5 cellular contexts compared by ENCODE assay signal in the genomic region with DNA sequence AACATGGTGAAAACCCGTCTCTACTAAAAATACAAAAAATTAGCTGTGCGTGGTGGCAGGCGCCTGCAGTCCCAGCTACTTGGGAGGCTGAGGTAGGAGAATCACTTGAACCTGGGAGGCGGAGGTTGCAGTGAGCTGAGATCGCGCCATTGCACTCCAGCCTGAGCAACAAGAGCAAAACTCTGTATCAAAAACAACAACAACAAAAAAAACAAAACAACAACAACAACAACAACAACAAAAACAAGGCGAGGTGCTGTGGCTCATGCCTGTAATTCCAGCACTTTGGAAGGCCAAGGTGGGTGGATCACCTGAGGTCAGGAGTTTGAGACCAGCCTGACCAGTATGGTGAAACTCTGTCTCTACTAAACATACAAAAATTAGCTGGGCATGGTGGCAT. TPM values are rescaled to one million over a fixed set of nuclear protein-coding genes. Genes with fewer than 3 reads are reported as not detected.
"Had no signal": no experiment of that assay in that cellular context is flagged by ENCODE, and none has a peak within 500 bp of the region (broad histone marks: within the 10 kb centered on the region; RNA-seq: fewer than 3 reads in every experiment).

No MANE protein-coding gene starts in this region.

RNA-seq across cellular contexts. Expression of gene HOXB1, which starts 21.1 kb away (rescaled TPM):
- total RNA-seq: HT-29, HT1080, IMR-90, K562 had no signal
- polyA plus RNA-seq: IgD-negative memory B cell, IMR-90 had no signal
